In the genomic region with DNA sequence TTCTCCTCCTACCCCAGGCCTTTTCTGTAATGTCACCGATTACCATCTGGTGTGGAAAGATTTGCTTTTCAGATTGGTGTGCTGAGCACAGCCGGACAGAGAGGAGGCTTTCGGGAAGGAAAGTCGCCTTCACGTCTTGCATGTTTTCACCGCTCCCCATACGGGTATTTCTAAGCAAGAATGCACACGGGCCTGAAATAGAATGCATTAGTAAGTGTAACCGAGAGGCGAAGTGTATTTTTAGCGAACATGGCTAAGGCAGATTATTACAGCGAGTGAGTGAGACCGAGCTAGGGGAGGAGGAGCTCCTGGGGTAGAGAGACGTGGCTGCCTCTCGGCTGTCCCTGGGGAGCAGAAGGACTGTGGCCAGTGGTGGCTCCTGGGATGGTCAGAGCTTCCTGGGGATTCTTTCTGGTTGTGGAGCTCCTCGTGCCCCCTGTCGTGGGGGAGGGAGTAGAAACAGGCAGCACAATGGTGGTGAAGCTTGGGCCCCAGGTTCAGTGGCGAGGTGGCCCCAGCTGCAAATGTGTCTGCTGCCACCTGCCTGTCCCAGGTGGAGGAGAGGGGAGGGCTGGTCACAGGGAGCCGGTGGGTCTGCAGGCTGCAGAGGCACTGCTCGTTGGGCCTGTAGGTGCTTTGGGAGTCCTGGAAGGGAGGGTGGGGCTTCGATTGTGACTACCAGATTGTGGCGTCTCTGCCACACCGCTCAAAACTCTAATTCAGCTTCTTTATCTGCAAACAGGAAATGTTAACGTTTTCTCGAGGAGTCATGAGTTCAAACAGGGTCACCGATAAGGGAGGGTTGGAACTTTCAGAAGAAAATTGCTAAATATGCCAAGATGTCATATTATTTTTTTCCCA, we compare ENCODE assay signal across 8 cellular contexts.
DNase-seq lines count a peak whose midpoint lies in the region; ATAC-seq and TF ChIP-seq lines count a peak whose summit lies in the region.

No MANE protein-coding gene starts in this region.

- CTCF ChIA-PET in PC-9 (lab: Charles Lee) = no interaction called here

- H3K4me1 ChIP-seq in duodenal mucosa (ENCODE audit: control insufficient read depth in 1 of 2, insufficient read depth in 2 of 2, low read length in 2 of 2) = peaks cover 16 to 30% of the 10 kb centered on the region in 2 donors
- H3K4me1 ChIP-seq in gastrocnemius medialis = peaks cover 0 to 6% of the 10 kb centered on the region in 2 donors
- no peaks in the 10 kb centered on the region for H3K4me1 ChIP-seq in PC-9 (replicated peaks; ENCODE audit: insufficient read depth)

- in situ Hi-C loops in gastrocnemius medialis (cut with MboI; ENCODE audit: low sequenced_read_pairs in 4 of 4) = no loop called here

- H3K36me3 ChIP-seq in duodenal mucosa (ENCODE audit: control insufficient read depth in 1 of 2, insufficient read depth in 2 of 2, low read length in 2 of 2) = no peaks in the 10 kb centered on the region
- no peaks in the 10 kb centered on the region for H3K36me3 ChIP-seq in gastrocnemius medialis
- H3K36me3 ChIP-seq in PC-9 (ENCODE audit: low read depth) = no peaks in the 10 kb centered on the region

- no peak overlapping the region for H3K4me2 ChIP-seq in PC-9

- BruUV-seq in PC-9 (replicated peaks; lab: Mats Ljungman, UMichigan) = no TSS peak

- no peaks in the 10 kb centered on the region for H3K9me2 ChIP-seq in PC-9 (ENCODE audit: insufficient read depth)

- no peak overlapping the region for H2AFZ ChIP-seq in PC-9

- H3K79me2 ChIP-seq in PC-9 (ENCODE audit: low read depth) = no peaks in the 10 kb centered on the region

- no peaks in the 10 kb centered on the region for H4K20me1 ChIP-seq in PC-9 (ENCODE audit: insufficient read depth)

- no peak for DNase-seq in Right ventricle myocardium inferior (ENCODE audit: missing footprints)
- DNase-seq in cardiac septum (ENCODE audit: low spot score) = no peak
- DNase-seq in T follicular helper cell (ENCODE audit: low read depth) = peak; percentile 11
- DNase-seq in gastrocnemius medialis = peak in 1 of 2 donors; percentile 17
- no peak for DNase-seq in PC-9
- DNase-seq in NK-92 treated with Interleukin-12 subunit alpha and Interleukin-12 subunit beta, amount 100 ng/mL, for 24 hours (lab: John Stamatoyannopoulos, UW) = no peak

- H3K9ac ChIP-seq in duodenal mucosa (ENCODE audit: low read depth in 1 of 2, low read length in 2 of 2) = peak overlapping the region in 1 of 2 donors; percentile 43

- H3K27me3 ChIP-seq in duodenal mucosa (ENCODE audit: control insufficient read depth in 1 of 2, insufficient read depth in 2 of 2, low read length in 2 of 2) (no peaks in the 10 kb centered on the region), gastrocnemius medialis (no peaks in the 10 kb centered on the region), PC-9 (ENCODE audit: insufficient read depth, low read depth) (no peaks in the 10 kb centered on the region)

- H3K4me3 ChIP-seq in duodenal mucosa (ENCODE audit: low read depth in 1 of 2, low read length in 2 of 2) (peak overlapping the region; percentile 8 to 50), gastrocnemius medialis (peak overlapping the region in 1 of 4 donors; percentile 35), PC-9 (no peak overlapping the region)

- intact Hi-C loops in Right ventricle myocardium inferior (cut with DNase I) (loop anchor here (10.0 kb wide), 1 partner anchor 220 kb away; no protein-coding TSS in a partner anchor), cardiac septum (cut with DNase I) (no loop called here), gastrocnemius medialis (cut with DNase I; ENCODE audit: low total_unique reads) (no loop called here), PC-9 (cut with micrococcal nuclease; ENCODE audit: unreplicated experiment) (no loop called here)

- peak; percentile 71 for ATAC-seq in Right ventricle myocardium inferior
- ATAC-seq in HG03064 (IDR thresholded peaks at IDR 0.05; ENCODE audit: low read depth, unreplicated experiment) = peak; percentile 67
- ATAC-seq in gastrocnemius medialis = peak; percentile 76 to 87

- POLR2A ChIA-PET in PC-9 (lab: Charles Lee; ENCODE audit: unreplicated experiment) = interaction anchor here (0.6 kb wide), 2 partner anchors 152 to 163 kb away, joined by 5 to 6 read pairs; no protein-coding TSS in a partner anchor

- no peaks in the 10 kb centered on the region for H3F3A ChIP-seq in PC-9 (ENCODE audit: insufficient read depth, low read depth)

- TF ChIP-seq CTCF in gastrocnemius medialis (IDR thresholded peaks at IDR 0.05 in 4 of 5, conservative IDR thresholded peaks at IDR 0.05 in 1 of 5) (no peak), PC-9 (conservative IDR thresholded peaks at IDR 0.05) (no peak)

- H3K9me3 ChIP-seq in duodenal mucosa (ENCODE audit: control insufficient read depth in 1 of 2, low read length in 2 of 2) (no peaks in the 10 kb centered on the region), gastrocnemius medialis (no peaks in the 10 kb centered on the region), PC-9 (ENCODE audit: insufficient read depth, low read depth) (no peaks in the 10 kb centered on the region)

- H3K27ac ChIP-seq in duodenal mucosa (ENCODE audit: low read depth, low read length) (no peak overlapping the region), gastrocnemius medialis (peak overlapping the region; percentile 46 to 72 (median 50)), PC-9 (no peak overlapping the region)

- TF ChIP-seq POLR2A in gastrocnemius medialis (IDR thresholded peaks at IDR 0.05) = no peak

Comparison
In these comparisons a context has a peak if more than half of its experiments do, and no peak if none do; other contexts are left out.
1. H3K27ac ChIP-seq: peak in gastrocnemius medialis (4 of 4); none in duodenal mucosa (single experiment) and PC-9 (single experiment).
2. Peak in every context shown above with its lines, with median percentiles within 50 percentile points of each other: ATAC-seq.